ENCODE assay signal across 9 cellular contexts in the genomic region with DNA sequence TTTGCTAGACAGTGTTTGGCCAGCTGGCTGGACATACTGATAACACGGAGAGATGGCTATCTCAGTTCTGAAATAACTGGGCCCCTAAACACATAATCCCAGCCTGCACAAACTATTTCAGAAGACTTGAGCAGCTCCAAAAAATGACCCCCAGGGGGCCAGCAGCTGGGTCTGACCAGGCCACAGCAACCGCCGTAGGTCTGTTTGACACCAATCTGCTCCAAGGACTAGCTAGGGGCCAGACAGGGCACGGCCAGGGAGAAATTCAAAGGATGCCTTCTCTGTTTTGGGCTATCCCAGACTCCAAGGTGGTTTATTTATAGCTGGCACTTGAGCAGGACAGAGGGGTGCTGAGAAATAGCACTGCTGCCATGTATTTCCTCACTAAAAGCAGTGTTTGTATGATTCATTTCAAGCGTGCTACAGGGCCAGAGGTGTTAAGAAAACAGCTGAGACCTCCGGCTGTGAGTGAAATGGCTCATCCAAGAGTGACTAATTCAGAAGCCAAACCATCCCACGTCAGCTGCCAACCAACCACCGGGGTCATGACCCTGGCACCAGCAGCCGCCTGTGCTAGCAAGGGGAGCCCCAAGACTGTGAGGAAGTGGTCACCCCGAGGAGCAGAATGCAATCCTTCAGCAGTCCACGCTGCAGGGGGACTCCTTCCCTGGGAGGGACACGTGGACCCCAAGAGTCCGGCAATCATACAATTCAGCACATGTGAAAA. TPM values are rescaled to one million over a fixed set of nuclear protein-coding genes. Genes with fewer than 3 reads are reported as not detected.
A peak's percentile ranks its signal among the peaks of the same experiment; 100 is the strongest.
DNase-seq lines count a peak whose midpoint lies in the region; ATAC-seq and TF ChIP-seq lines count a peak whose summit lies in the region.
"Had no signal": no experiment of that assay in that cellular context is flagged by ENCODE, and none has a peak within 500 bp of the region (broad histone marks: within the 10 kb centered on the region; RNA-seq: fewer than 3 reads in every experiment).

No MANE protein-coding gene starts in this region.

- CTCF ChIA-PET in OCI-LY7 (lab: Charles Lee; ENCODE audit: unreplicated experiment), result no interaction called here

- H3K4me3 ChIP-seq in OCI-LY7 (ENCODE audit: low read depth, low read length, poor library complexity, severe bottlenecking) (peak overlapping the region; percentile 99), fibroblast of pulmonary artery (replicated peaks; ENCODE audit: low read depth, low read length) (no peak overlapping the region), psoas muscle (no peak overlapping the region), vagina (no peak overlapping the region)

- peak; percentile 34; the same call in 1 of the 2 replicates for TF ChIP-seq CTCF in OCI-LY7 (conservative IDR thresholded peaks at IDR 0.05; ENCODE audit: low read length)
- no peak for TF ChIP-seq CTCF in fibroblast of pulmonary artery (IDR thresholded peaks at IDR 0.05; ENCODE audit: low read length, missing control alignments)
- no peak for TF ChIP-seq CTCF in psoas muscle (IDR thresholded peaks at IDR 0.05)
- no peak for TF ChIP-seq CTCF in vagina (IDR thresholded peaks at IDR 0.05)

- peak overlapping the region; percentile 91 for H3K27ac ChIP-seq in OCI-LY7 (ENCODE audit: low read depth, low read length, poor library complexity, severe bottlenecking)
- peak overlapping the region; percentile 86 for H3K27ac ChIP-seq in psoas muscle
- H3K27ac ChIP-seq in vagina, result peak overlapping the region; percentile 66
- H3K27ac ChIP-seq: 22Rv1 had no signal

- H3K27me3 Mint-ChIP-seq in activated T-cell treated with anti-CD3 and anti-CD28 coated beads, Interleukin-2, amount 50 U/mL, for 72 hours (ENCODE audit: low read depth), result no peaks in the 10 kb centered on the region

- peaks cover 85% of the 10 kb centered on the region for H4K20me1 ChIP-seq in OCI-LY7 (ENCODE audit: insufficient read depth, low read length)

- H3K4me3 Mint-ChIP-seq in activated T-cell treated with anti-CD3 and anti-CD28 coated beads, Interleukin-2, amount 50 U/mL, for 72 hours, result peak overlapping the region; percentile 64 to 85

- peak overlapping the region; percentile 97 for H3K4me2 ChIP-seq in OCI-LY7 (ENCODE audit: low read length)

- no TSS peak for BruUV-seq in OCI-LY7 (replicated peaks; lab: Mats Ljungman, UMichigan)

- H3K36me3 Mint-ChIP-seq in activated T-cell treated with anti-CD3 and anti-CD28 coated beads, Interleukin-2, amount 50 U/mL, for 72 hours (ENCODE audit: insufficient read depth in 2 of 2), result peaks cover 6 to 10% of the 10 kb centered on the region in 2 donors

- peaks cover 0 to 4% of the 10 kb centered on the region in 2 donors for H3K9me3 Mint-ChIP-seq in activated T-cell treated with anti-CD3 and anti-CD28 coated beads, Interleukin-2, amount 50 U/mL, for 72 hours

- DNase-seq in NCI-H1417 (lab: John Stamatoyannopoulos, UW) (peak in 2 of 3 experiments; percentile 12 to 57), NCI-H1417 treated with DMSO at 0.1 percent for 48 hours (lab: John Stamatoyannopoulos, UW) (no peak), OCI-LY7 (ENCODE audit: low spot score) (peak; percentile 34), fibroblast of pulmonary artery (ENCODE audit: low read depth) (peak; percentile 82), psoas muscle (peak; percentile 80 to 91), vagina (ENCODE audit: extremely low spot score in 2 of 2) (no peak)
- DNase-seq in activated T-cell treated with anti-CD3 and anti-CD28 coated beads, Interleukin-2, amount 50 U/mL, for 72 hours, result peak; percentile 89 to 92

- H3K27me3 ChIP-seq in psoas muscle (ENCODE audit: insufficient read depth in 3 of 3, low read length in 2 of 3), result no peaks in the 10 kb centered on the region
- H3K27me3 ChIP-seq in vagina, result no peaks in the 10 kb centered on the region

- no peak overlapping the region for H2AFZ ChIP-seq in OCI-LY7 (ENCODE audit: low read length)

- ATAC-seq in HG02884 (IDR thresholded peaks at IDR 0.05; ENCODE audit: unreplicated experiment) (peak; percentile 63), psoas muscle (peak; percentile 86 to 95 (median 93))
- peak; percentile 94 to 95 for ATAC-seq in activated T-cell treated with anti-CD3 and anti-CD28 coated beads, Interleukin-2, amount 50 U/mL, for 72 hours (replicated peaks in 1 of 2)

- H3K79me2 ChIP-seq in OCI-LY7 (ENCODE audit: insufficient read depth, low read depth, low read length), result peaks cover 100% of the 10 kb centered on the region

- H3K36me3 ChIP-seq in OCI-LY7 (ENCODE audit: insufficient read depth, low read length), result peaks cover 98% of the 10 kb centered on the region
- H3K36me3 ChIP-seq in psoas muscle (ENCODE audit: insufficient read depth in 1 of 2, low read depth in 1 of 2), result peaks cover 0 to 8% of the 10 kb centered on the region in 2 donors
- H3K36me3 ChIP-seq in vagina, result no peaks in the 10 kb centered on the region

- TF ChIP-seq POLR2A in vagina (IDR thresholded peaks at IDR 0.05), result no peak

- intact Hi-C loops in OCI-LY7 (cut with micrococcal nuclease; ENCODE audit: unreplicated experiment), result loop anchor here (2.0 kb wide), 1 partner anchor 14 kb away; no protein-coding TSS in a partner anchor
- intact Hi-C loops in psoas muscle (cut with DNase I), result no loop called here
- intact Hi-C loops in vagina (cut with DNase I), result no loop called here

- H3K27ac Mint-ChIP-seq in activated T-cell treated with anti-CD3 and anti-CD28 coated beads, Interleukin-2, amount 50 U/mL, for 72 hours, result peak overlapping the region; percentile 82

- WGBS in psoas muscle, 3 donors, result 15 to 35% (median 22%) methylated on average over 13 of the region's 13 CpGs

- no peaks in the 10 kb centered on the region for H3K9me2 ChIP-seq in OCI-LY7 (ENCODE audit: insufficient read depth, low read length)

- peaks cover 4% of the 10 kb centered on the region; the same call in 1 of the 2 replicates for H3K9me3 ChIP-seq in OCI-LY7 (ENCODE audit: low read length)
- no peaks in the 10 kb centered on the region for H3K9me3 ChIP-seq in psoas muscle
- H3K9me3 ChIP-seq in vagina, result no peaks in the 10 kb centered on the region

- H3K4me1 Mint-ChIP-seq in activated T-cell treated with anti-CD3 and anti-CD28 coated beads, Interleukin-2, amount 50 U/mL, for 72 hours (ENCODE audit: low read depth), result peaks cover 59% of the 10 kb centered on the region

- POLR2A ChIA-PET in OCI-LY7 (lab: Charles Lee), result interaction anchor here (0.6 to 0.9 kb wide), 3 partner anchors 16 to 64 kb away, joined by 3 to 4 read pairs (median 3); no protein-coding TSS in a partner anchor

- peaks cover 77% of the 10 kb centered on the region for H3K4me1 ChIP-seq in OCI-LY7 (ENCODE audit: insufficient read depth, low read length, poor library complexity, severe bottlenecking)
- H3K4me1 ChIP-seq in psoas muscle, result peaks cover 42% of the 10 kb centered on the region
- peaks cover 85% of the 10 kb centered on the region for H3K4me1 ChIP-seq in vagina

RNA-seq across cellular contexts. Expression of a gene that starts 5.7 kb away (rescaled TPM):
- total RNA-seq in OCI-LY7 (2014; rRNA removed; shearing (Covaris generic)), result 213 and 256 TPM in 2 replicates
- total RNA-seq in OCI-LY7 (2022) (580 and 590 TPM in 2 replicates), psoas muscle (10 to 100 TPM; 43.1 to 62.9 (median 56.4) TPM), vagina (39.0 TPM)
- total RNA-seq in activated T-cell treated with anti-CD3 and anti-CD28 coated beads, Interleukin-2, amount 50 U/mL, for 72 hours, result 10 to 100 TPM; 85.5 to 86.6 TPM
- 10 to 100 TPM; 18.9 to 49.3 (median 21.7) TPM for polyA plus RNA-seq in psoas muscle

RNA-seq across cellular contexts. Expression of a gene that starts 51.6 kb away (rescaled TPM):
- total RNA-seq in OCI-LY7 (2014; rRNA removed; shearing (Covaris generic)), result 11.1 and 11.4 TPM in 2 replicates
- total RNA-seq in OCI-LY7 (2022), result 21.0 TPM in 2 replicates
- total RNA-seq in activated T-cell treated with anti-CD3 and anti-CD28 coated beads, Interleukin-2, amount 50 U/mL, for 72 hours, result 10 to 100 TPM; 23.6 to 24.3 TPM
- total RNA-seq in psoas muscle, result 1 to 10 TPM; 6.7 to 9.6 (median 9.4) TPM
- polyA plus RNA-seq in psoas muscle, result 10 to 100 TPM in 2 of 3 donors, 1 to 10 TPM in 1; 7.6 to 14.7 (median 10.5) TPM
- total RNA-seq in vagina, result 21.4 TPM

RNA-seq across cellular contexts. Expression of a gene that starts 52.5 kb away (rescaled TPM):
- total RNA-seq in OCI-LY7 (2014; rRNA removed; shearing (Covaris generic)), result 32.3 and 42.1 TPM in 2 replicates
- total RNA-seq in OCI-LY7 (2022) (27.8 and 38.5 TPM in 2 replicates), psoas muscle (10 to 100 TPM; 19.0 to 28.3 (median 20.9) TPM), vagina (46.7 TPM)
- total RNA-seq in activated T-cell treated with anti-CD3 and anti-CD28 coated beads, Interleukin-2, amount 50 U/mL, for 72 hours, result 10 to 100 TPM; 12.5 to 13.4 TPM
- 10 to 100 TPM; 12.1 to 22.5 (median 13.6) TPM for polyA plus RNA-seq in psoas muscle

RNA-seq across cellular contexts. Expression of a gene that starts 52.9 kb away (rescaled TPM):
- 39.1 and 42.4 TPM in 2 replicates for total RNA-seq in OCI-LY7 (2014; rRNA removed; shearing (Covaris generic))
- total RNA-seq in OCI-LY7 (2022), result 62.8 and 67.1 TPM in 2 replicates
- 10 to 100 TPM; 58.8 to 63.4 TPM for total RNA-seq in activated T-cell treated with anti-CD3 and anti-CD28 coated beads, Interleukin-2, amount 50 U/mL, for 72 hours
- 100 to 1,000 TPM; 108 to 147 (median 122) TPM for total RNA-seq in psoas muscle
- polyA plus RNA-seq in psoas muscle, result 100 to 1,000 TPM in 1 of 3 donors, 10 to 100 TPM in 2; 44.8 to 145 (median 48.1) TPM
- 57.2 TPM for total RNA-seq in vagina

Comparison
In these comparisons a context has a peak if more than half of its experiments do, and no peak if none do; other contexts are left out.
1. DNase-seq: peak in NCI-H1417 (2 of 3), OCI-LY7 (single experiment), activated T-cell treated with anti-CD3 and anti-CD28 coated beads, Interleukin-2, amount 50 U/mL, for 72 hours (2 of 2), fibroblast of pulmonary artery (single experiment) and psoas muscle (2 of 2); none in NCI-H1417 treated with DMSO at 0.1 percent for 48 hours (single experiment) and vagina (0 of 2).
2. Peak in every context shown above with its lines, with median percentiles within 50 percentile points of each other: ATAC-seq and H3K27ac ChIP-seq.